Comparison of ENCODE assay signal across 8 cellular contexts in the genomic region with DNA sequence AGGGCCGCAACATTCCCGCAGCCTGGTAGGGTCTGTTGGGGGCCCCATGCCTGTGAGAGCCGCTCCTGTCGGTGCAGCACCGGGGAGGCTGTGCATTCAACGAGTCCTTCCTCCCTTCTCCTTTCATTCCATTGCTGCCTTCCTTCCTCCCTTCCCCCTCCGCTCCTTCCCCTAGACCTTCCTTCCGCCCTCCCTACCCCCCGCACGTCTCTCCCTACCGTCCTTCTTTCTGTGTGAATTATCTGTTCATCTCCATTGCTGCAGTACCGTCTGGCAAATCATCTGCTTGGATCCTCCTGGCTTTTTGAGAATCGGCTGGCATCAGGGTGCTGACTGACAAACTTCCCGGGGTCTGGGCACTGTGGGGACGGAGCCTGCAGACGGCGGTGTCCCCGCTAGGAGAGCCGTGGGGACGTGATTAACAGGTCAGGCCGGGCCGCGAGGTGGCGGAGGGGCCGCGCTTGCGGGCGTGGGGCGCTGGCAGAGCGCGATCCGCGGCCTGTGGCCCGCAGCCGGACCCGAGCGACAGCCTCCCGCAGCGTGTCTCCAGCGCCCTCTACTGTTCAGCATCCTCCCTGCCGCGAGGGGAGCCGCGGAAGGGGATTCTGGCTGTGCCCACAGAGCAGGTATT. TPM values are rescaled to one million over a fixed set of nuclear protein-coding genes. Genes with fewer than 3 reads are reported as not detected.
A peak's percentile ranks its signal among the peaks of the same experiment; 100 is the strongest.
DNase-seq lines count a peak whose midpoint lies in the region; ATAC-seq and TF ChIP-seq lines count a peak whose summit lies in the region.
"Not testable (repeated sequence)": the region's sequence is repeated elsewhere in the genome, so short reads cannot be mapped to it uniquely, and the experiment has no call there.

No MANE protein-coding gene starts in this region.

- TF ChIP-seq POLR2A in GM18505 (IDR thresholded peaks at IDR 0.05; ENCODE audit: borderline replicate concordance, extremely low read depth, insufficient read depth, insufficient read length); breast epithelium (IDR thresholded peaks at IDR 0.05): not testable (repeated sequence)

- peak overlapping the region; percentile 80 for H2AFZ ChIP-seq in GM23248
- not testable (repeated sequence) for H2AFZ ChIP-seq in neural cell (ENCODE audit: low read depth, low read length)

- peak overlapping the region; percentile 74 for H3K4me3 Mint-ChIP-seq in type B pancreatic cell

- H3K4me3 ChIP-seq in GM23248 = peak overlapping the region; percentile 76
- peak overlapping the region; percentile 38 to 62 (median 43) for H3K4me3 ChIP-seq in breast epithelium
- peak overlapping the region; percentile 56 for H3K4me3 ChIP-seq in neural cell (ENCODE audit: low read length)

- not testable (repeated sequence) for DNase-seq in GM23248; breast epithelium (ENCODE audit: low spot score in 2 of 2); type B pancreatic cell (ENCODE audit: extremely low spot score, unreplicated experiment)
- DNase-seq in activated CD4-positive, alpha-beta T cell treated with anti-CD3 and anti-CD28 coated beads for 48 hours = peak; percentile 13
- peak; percentile 18 for DNase-seq in left cardiac atrium

- H3F3A ChIP-seq in GM23248 (ENCODE audit: insufficient read depth); neural cell (ENCODE audit: insufficient read depth, low read length, poor library complexity, severe bottlenecking): not testable (repeated sequence)

- H3K36me3 Mint-ChIP-seq in type B pancreatic cell = not testable (repeated sequence)

- not testable (repeated sequence) for H3K9me3 ChIP-seq in GM23248 (ENCODE audit: low read depth); breast epithelium; neural cell (ENCODE audit: low read length)

- H3K4me2 ChIP-seq in GM23248 (ENCODE audit: unreplicated experiment) = peak overlapping the region; percentile 65
- not testable (repeated sequence) for H3K4me2 ChIP-seq in neural cell (ENCODE audit: low read length)

- not testable (repeated sequence) for H3K27me3 ChIP-seq in GM23248 (replicated peaks; ENCODE audit: insufficient read depth); breast epithelium; neural cell (ENCODE audit: insufficient read depth, low read depth, low read length)

- not testable (repeated sequence) for H3K27ac Mint-ChIP-seq in type B pancreatic cell

- H4K20me1 ChIP-seq in GM23248 (ENCODE audit: insufficient read depth); neural cell (ENCODE audit: insufficient read depth): not testable (repeated sequence)

- not testable (repeated sequence) for H3K27me3 Mint-ChIP-seq in type B pancreatic cell

- not testable (repeated sequence) for H3K36me3 ChIP-seq in GM23248 (ENCODE audit: low read depth); breast epithelium; neural cell (ENCODE audit: insufficient read depth, low read length)

- not testable (repeated sequence) for H3K4me1 Mint-ChIP-seq in type B pancreatic cell (ENCODE audit: unreplicated experiment)

- intact Hi-C loops in breast epithelium (cut with DNase I; ENCODE audit: low total_unique reads); left cardiac atrium (cut with DNase I): not testable (repeated sequence)

- not testable (repeated sequence) for TF ChIP-seq RAD21 in neural cell (conservative IDR thresholded peaks at IDR 0.05)

- H3K79me2 ChIP-seq in GM23248 (ENCODE audit: insufficient read depth); neural cell (replicated peaks; ENCODE audit: insufficient read depth, low read length): not testable (repeated sequence)

- H3K9me3 Mint-ChIP-seq in type B pancreatic cell = not testable (repeated sequence)

- not testable (repeated sequence) for TF ChIP-seq EP300 in neural cell (conservative IDR thresholded peaks at IDR 0.05; ENCODE audit: poor library complexity, severe bottlenecking)

- ATAC-seq in GM18505 (IDR thresholded peaks at IDR 0.05; ENCODE audit: unreplicated experiment) (peak; percentile 82), HG03439 (IDR thresholded peaks at IDR 0.05; ENCODE audit: unreplicated experiment) (peak; percentile 94), left cardiac atrium (peak; percentile 85 to 89)

- H3K27ac ChIP-seq in GM23248 (0 out of 2 replicates have a peak overlapping the region, but pooled peaks have one; percentile 41), breast epithelium (peak overlapping the region; percentile 45 to 52)
- H3K27ac ChIP-seq in neural cell (ENCODE audit: low read length) = not testable (repeated sequence)

- in situ Hi-C loops in GM23248 (cut with MboI) = not testable (repeated sequence)

- not testable (repeated sequence) for TF ChIP-seq CTCF in breast epithelium (IDR thresholded peaks at IDR 0.05); neural cell (IDR thresholded peaks at IDR 0.05; ENCODE audit: poor library complexity, severe bottlenecking)
- peak; percentile 55 for TF ChIP-seq CTCF in type B pancreatic cell (conservative IDR thresholded peaks at IDR 0.05)

- H3K4me1 ChIP-seq in GM23248 (ENCODE audit: insufficient read depth); breast epithelium: not testable (repeated sequence)

- WGBS in GM23248 (ENCODE audit: low coverage in 1 of 2, low lambda C conversion rate in 2 of 2, missing lambda C conversion rate in 2 of 2), 2 experiments = 2 to 4% methylated on average over 9 to 22 of the region's 44 CpGs

- H3K9ac ChIP-seq in GM23248 = peak overlapping the region; percentile 77
- H3K9ac ChIP-seq in neural cell (ENCODE audit: low read length) = peak overlapping the region; percentile 41

- not testable (repeated sequence) for H3K9me2 ChIP-seq in GM23248 (ENCODE audit: insufficient read depth); neural cell (ENCODE audit: insufficient read depth, low read length)

RNA-seq across cellular contexts. Expression of gene SYT15, which starts 18.8 kb away (rescaled TPM):
- 0.89 and 1.2 TPM in 2 replicates for total RNA-seq in GM23248 (2014; rRNA removed; shearing (Covaris generic))
- polyA plus RNA-seq in GM23248 (2016; fragmentation: Nextera tagmentation; extraction: Ambion mirVana) (2.3 and 3.0 TPM in 2 replicates), neural cell (0.16 TPM in 1 of 2 replicates, not detected in the other)
- total RNA-seq in breast epithelium (1 to 10 TPM; 1.6 to 5.9 (median 3.8) TPM), left cardiac atrium (1 to 10 TPM; 4.6 to 4.9 TPM), type B pancreatic cell (ENCODE audit: low replicate concordance) (1.2 and 1.3 TPM in 2 replicates)
- 0.24 and 0.35 TPM in 2 replicates for polyA minus RNA-seq in neural cell

RNA-seq across cellular contexts. Expression of gene GPRIN2, which starts 41.3 kb away (rescaled TPM):
- total RNA-seq in GM23248 (2014; rRNA removed; shearing (Covaris generic)) = not detected in 2 replicates
- polyA plus RNA-seq in GM23248 (2016; fragmentation: Nextera tagmentation; extraction: Ambion mirVana) (not detected in 2 replicates), neural cell (7.1 and 10.5 TPM in 2 replicates)
- total RNA-seq in breast epithelium (1 to 10 TPM in 2 of 3 donors, not detected in 1; 5.9 to 6.9 TPM), left cardiac atrium (not detected), type B pancreatic cell (ENCODE audit: low replicate concordance) (4.4 and 7.0 TPM in 2 replicates)
- polyA minus RNA-seq in neural cell = 11.0 and 12.4 TPM in 2 replicates
